ENCODE assay signal across 1 cellular context in genomic region chr1:26370591-26371382, GRCh38.
A peak's percentile ranks its signal among the peaks of the same experiment; 100 is the strongest.
TF ChIP-seq lines count a peak whose summit lies in the region.

No MANE protein-coding gene starts in this region.

TF ChIP-seq in K562, 482 proteins besides CTCF, POLR2A, EP300 and RAD21:
- TF ChIP-seq ZNF449 (CRISPR knock-in tag; IDR thresholded peaks at IDR 0.05) (no peak), CBX5 (IDR thresholded peaks at IDR 0.05; ENCODE audit: borderline replicate concordance, low read depth) (peak; percentile 92), RBM25 (IDR thresholded peaks at IDR 0.05; ENCODE audit: low read depth, low read length, severe bottlenecking) (peak; percentile 84), GATAD2A (IDR thresholded peaks at IDR 0.05) (no peak), MNT (conservative IDR thresholded peaks at IDR 0.05) (no peak), ZNF57 (CRISPR knock-in tag; IDR thresholded peaks at IDR 0.05) (no peak), HLTF (IDR thresholded peaks at IDR 0.05) (0 out of 2 replicates have a peak, but pooled peaks have one; percentile 25), PHB (CRISPR knock-in tag; IDR thresholded peaks at IDR 0.05) (no peak), TRIM24 (IDR thresholded peaks at IDR 0.05) (peak in 1 of 2 experiments; percentile 71; a peak in 1 of 4 replicates), BMI1 (IDR thresholded peaks at IDR 0.05; ENCODE audit: low read length) (no peak), PHF21A (IDR thresholded peaks at IDR 0.05; ENCODE audit: borderline replicate concordance, low read depth) (no peak), CBX3 (IDR thresholded peaks at IDR 0.05; ENCODE audit: borderline replicate concordance in 1 of 2, low read length in 2 of 2) (peak in 1 of 2 experiments; percentile 98; a peak in 2 of 3 replicates), RBM34 (IDR thresholded peaks at IDR 0.05; ENCODE audit: borderline replicate concordance, insufficient read depth, low read length) (no peak), CBX1 (IDR thresholded peaks at IDR 0.05; ENCODE audit: low read depth) (peak; percentile 34; the same call in 1 of the 2 replicates), ZMIZ1 (IDR thresholded peaks at IDR 0.05; ENCODE audit: low read depth in 2 of 2, low read length in 2 of 2) (no peak), ZNF384 (IDR thresholded peaks at IDR 0.05; ENCODE audit: low read depth, low read length) (no peak), ZNF398 (CRISPR knock-in tag; IDR thresholded peaks at IDR 0.05) (no peak), NFIC (IDR thresholded peaks at IDR 0.05) (no peak), IRF2 (CRISPR knock-in tag; IDR thresholded peaks at IDR 0.05) (no peak), BRCA1 (IDR thresholded peaks at IDR 0.05) (no peak), BRCA1 (CRISPR knock-in tag; IDR thresholded peaks at IDR 0.05) (no peak), POLR3A (IDR thresholded peaks at IDR 0.05; ENCODE audit: borderline replicate concordance, extremely low read depth, insufficient read depth, insufficient read length) (no peak), TRIM28 (IDR thresholded peaks at IDR 0.05) (peak; percentile 87; the same call in 1 of the 2 replicates), ZNF146 (CRISPR knock-in tag; IDR thresholded peaks at IDR 0.05; ENCODE audit: unreplicated experiment) (peak; percentile 20), HSF4 (CRISPR knock-in tag; IDR thresholded peaks at IDR 0.05; ENCODE audit: borderline replicate concordance) (no peak), ARID3B (CRISPR knock-in tag; IDR thresholded peaks at IDR 0.05; ENCODE audit: borderline replicate concordance) (no peak), ZNF217 (CRISPR knock-in tag; IDR thresholded peaks at IDR 0.05) (no peak), CCAR2 (IDR thresholded peaks at IDR 0.05; ENCODE audit: low read depth, low read length) (no peak), SMARCA5 (IDR thresholded peaks at IDR 0.05) (peak; percentile 59; the same call in 1 of the 2 replicates), HEY1 (CRISPR knock-in tag; IDR thresholded peaks at IDR 0.05; ENCODE audit: borderline replicate concordance) (no peak), ZNF740 (CRISPR knock-in tag; IDR thresholded peaks at IDR 0.05) (no peak; the same call in 1 of the 2 replicates), ZNF740 (tag; IDR thresholded peaks at IDR 0.05) (no peak), ZNF282 (CRISPR knock-in tag; IDR thresholded peaks at IDR 0.05) (no peak), BDP1 (IDR thresholded peaks at IDR 0.05; ENCODE audit: insufficient read depth, insufficient read length) (no peak), HDAC3 (IDR thresholded peaks at IDR 0.05; ENCODE audit: borderline replicate concordance, partially characterized antibody) (no peak)
- TF ChIP-seq, protein P1, sequence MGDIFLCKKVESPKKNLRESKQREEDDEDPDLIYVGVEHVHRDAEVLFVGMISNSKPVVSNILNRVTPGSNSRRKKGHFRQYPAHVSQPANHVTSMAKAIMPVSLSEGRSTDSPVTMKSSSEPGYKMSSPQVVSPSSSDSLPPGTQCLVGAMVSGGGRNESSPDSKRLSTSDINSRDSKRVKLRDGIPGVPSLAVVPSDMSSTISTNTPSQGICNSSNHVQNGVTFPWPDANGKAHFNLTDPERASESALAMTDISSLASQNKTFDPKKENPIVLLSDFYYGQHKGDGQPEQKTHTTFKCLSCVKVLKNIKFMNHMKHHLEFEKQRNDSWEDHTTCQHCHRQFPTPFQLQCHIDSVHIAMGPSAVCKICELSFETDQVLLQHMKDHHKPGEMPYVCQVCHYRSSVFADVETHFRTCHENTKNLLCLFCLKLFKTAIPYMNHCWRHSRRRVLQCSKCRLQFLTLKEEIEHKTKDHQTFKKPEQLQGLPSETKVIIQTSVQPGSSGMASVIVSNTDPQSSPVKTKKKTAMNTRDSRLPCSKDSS (IDR thresholded peaks at IDR 0.05; ENCODE audit: low read depth, partially characterized antibody), result peak; percentile 28
- TF ChIP-seq, protein P2, sequence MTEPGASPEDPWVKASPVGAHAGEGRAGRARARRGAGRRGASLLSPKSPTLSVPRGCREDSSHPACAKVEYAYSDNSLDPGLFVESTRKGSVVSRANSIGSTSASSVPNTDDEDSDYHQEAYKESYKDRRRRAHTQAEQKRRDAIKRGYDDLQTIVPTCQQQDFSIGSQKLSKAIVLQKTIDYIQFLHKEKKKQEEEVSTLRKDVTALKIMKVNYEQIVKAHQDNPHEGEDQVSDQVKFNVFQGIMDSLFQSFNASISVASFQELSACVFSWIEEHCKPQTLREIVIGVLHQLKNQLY (CRISPR knock-in tag; conservative IDR thresholded peaks at IDR 0.05), result no peak
